ENCODE assay signal across 9 cellular contexts in the genomic region with DNA sequence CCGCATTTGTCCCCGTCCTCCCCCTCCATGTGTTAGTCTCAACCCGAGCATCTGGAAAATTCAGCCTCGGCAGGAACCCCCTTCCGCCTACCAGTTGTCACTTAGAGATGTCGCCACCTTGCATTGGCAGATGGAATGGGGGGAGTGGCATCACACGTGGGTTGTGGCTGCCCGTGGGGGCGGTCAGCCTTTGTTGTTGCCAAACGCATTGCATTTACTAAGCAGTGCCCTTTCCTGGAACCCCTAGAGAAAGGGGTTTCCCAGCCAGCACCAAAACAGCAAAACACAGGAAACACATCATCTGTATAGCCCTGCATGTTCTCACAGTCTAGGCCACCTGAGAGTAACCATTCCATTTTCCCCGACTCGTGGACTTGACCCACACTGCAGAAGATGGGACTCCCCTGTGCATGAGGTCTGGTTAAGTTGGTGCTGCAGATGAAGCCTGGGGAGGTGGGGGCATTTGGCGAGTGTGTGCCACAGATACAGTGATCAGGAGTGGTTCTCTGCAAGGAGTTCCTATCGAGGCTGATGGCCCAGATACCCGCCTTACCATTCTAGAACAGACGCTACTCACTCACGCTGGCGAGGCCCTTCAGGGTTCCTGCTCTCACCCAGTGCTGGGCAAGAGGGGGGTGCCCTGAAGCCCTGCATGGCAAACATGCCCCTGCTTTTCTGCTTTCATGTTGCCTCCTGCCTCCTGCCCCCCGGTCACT. TPM values are rescaled to one million over a fixed set of nuclear protein-coding genes. Genes with fewer than 3 reads are reported as not detected.
DNase-seq lines count a peak whose midpoint lies in the region; ATAC-seq and TF ChIP-seq lines count a peak whose summit lies in the region.
"Had no signal": no experiment of that assay in that cellular context is flagged by ENCODE, and none has a peak within 500 bp of the region (broad histone marks: within the 10 kb centered on the region; RNA-seq: fewer than 3 reads in every experiment).

No MANE protein-coding gene starts in this region.

- 66 to 72% methylated on average over 19 of the region's 19 CpGs for WGBS in lower leg skin, 2 donors

- TF ChIP-seq CTCF in WTC11 (IDR thresholded peaks at IDR 0.05) (no peak), lower leg skin (IDR thresholded peaks at IDR 0.05) (no peak), Caco-2 (IDR thresholded peaks at IDR 0.05; ENCODE audit: insufficient read depth in 1 of 2, low read depth in 1 of 2, low read length in 1 of 2, severe bottlenecking in 1 of 2, unreplicated experiment in 1 of 2) (no peak)

- H3K4me3 ChIP-seq in lower leg skin (ENCODE audit: low read depth, poor library complexity, severe bottlenecking), result no peak overlapping the region
- H3K4me3 ChIP-seq in Caco-2 (ENCODE audit: low read depth, low read length), result no peak overlapping the region

- peak overlapping the region; percentile 99 to 100 (median 100) for H3K27ac Mint-ChIP-seq in immature natural killer cell
- no peak overlapping the region for H3K27ac Mint-ChIP-seq in WTC11
- no peak overlapping the region for H3K27ac Mint-ChIP-seq in Caco-2 (ENCODE audit: unreplicated experiment)

- H3K9me3 Mint-ChIP-seq in immature natural killer cell (no peaks in the 10 kb centered on the region), WTC11 (no peaks in the 10 kb centered on the region), Caco-2 (ENCODE audit: unreplicated experiment) (no peaks in the 10 kb centered on the region)

- CTCF ChIA-PET in WTC11 (lab: Charles Lee) (interaction anchor here (1.4 kb wide), 1 partner anchor 61 kb away, joined by 4 read pairs; no protein-coding TSS in a partner anchor), Caco-2 (lab: Charles Lee) (no interaction called here)

- no peaks in the 10 kb centered on the region; the same call in none of the 2 replicates for H3K36me3 ChIP-seq in Caco-2 (ENCODE audit: control insufficient read depth, insufficient read depth, low read length)

- no peaks in the 10 kb centered on the region for H3K27me3 ChIP-seq in Caco-2 (replicated peaks; ENCODE audit: control insufficient read depth, insufficient read depth, low read length)

- peak; percentile 83 for DNase-seq in activated T-cell treated with anti-CD3 and anti-CD28 coated beads for 24 hours (ENCODE audit: low read depth)
- DNase-seq in immature natural killer cell, result peak; percentile 98 to 99 (median 98)
- peak; percentile 89 to 92 for DNase-seq in stimulated activated CD8-positive, alpha-beta memory T cell treated with anti-CD3 and anti-CD28 coated beads, Interleukin-15, amount 100 ng/mL, for 48 hours (ENCODE audit: low read depth in 2 of 2)
- DNase-seq in sciatic nerve (ENCODE audit: low spot score), result no peak
- no peak for DNase-seq in WTC11 (ENCODE audit: low spot score)
- DNase-seq in lower leg skin (ENCODE audit: low spot score in 2 of 2), result no peak
- no peak for DNase-seq in Caco-2
- DNase-seq: GF-D8 had no signal

- no peak for TF ChIP-seq POLR2A in lower leg skin (IDR thresholded peaks at IDR 0.05)

- peaks cover 15 to 29% (median 21%) of the 10 kb centered on the region in 3 donors for H3K27me3 Mint-ChIP-seq in immature natural killer cell (ENCODE audit: low read depth in 3 of 3)
- no peaks in the 10 kb centered on the region for H3K27me3 Mint-ChIP-seq in WTC11 (ENCODE audit: low read depth)
- no peaks in the 10 kb centered on the region for H3K27me3 Mint-ChIP-seq in Caco-2 (ENCODE audit: insufficient read depth, unreplicated experiment)

- BruUV-seq in Caco-2 (replicated peaks; lab: Mats Ljungman, UMichigan), result no TSS peak

- no peaks in the 10 kb centered on the region for H3K9me3 ChIP-seq in Caco-2

- ATAC-seq in HG02610 (IDR thresholded peaks at IDR 0.05; ENCODE audit: unreplicated experiment) (peak; percentile 40), sciatic nerve (no peak), WTC11 (no peak)

- intact Hi-C loops in sciatic nerve (cut with DNase I) (no loop called here), lower leg skin (cut with DNase I; ENCODE audit: low total_unique reads) (no loop called here), Caco-2 (cut with micrococcal nuclease; ENCODE audit: unreplicated experiment) (no loop called here)

- no peaks in the 10 kb centered on the region for H3K4me1 ChIP-seq in Caco-2

- peak overlapping the region; percentile 82 to 95 (median 89) for H3K4me3 Mint-ChIP-seq in immature natural killer cell
- H3K4me3 Mint-ChIP-seq in WTC11, result no peak overlapping the region
- no peak overlapping the region for H3K4me3 Mint-ChIP-seq in Caco-2 (ENCODE audit: unreplicated experiment)

- POLR2A ChIA-PET in WTC11 (lab: Charles Lee), result no interaction called here
- POLR2A ChIA-PET in Caco-2 (lab: Charles Lee), result no interaction called here

- peaks cover 5 to 21% (median 9%) of the 10 kb centered on the region in 3 donors for H3K36me3 Mint-ChIP-seq in immature natural killer cell
- H3K36me3 Mint-ChIP-seq in WTC11, result peaks cover 35% of the 10 kb centered on the region
- peaks cover 82% of the 10 kb centered on the region for H3K36me3 Mint-ChIP-seq in Caco-2 (ENCODE audit: insufficient read depth, unreplicated experiment)

- H3K4me1 Mint-ChIP-seq in immature natural killer cell (peaks cover 69 to 78% of the 10 kb centered on the region in 2 donors), WTC11 (no peaks in the 10 kb centered on the region), Caco-2 (ENCODE audit: low read depth, unreplicated experiment) (no peaks in the 10 kb centered on the region)

TF ChIP-seq in WTC11, 78 proteins besides CTCF, POLR2A, EP300 and RAD21:
- TF ChIP-seq NR1H2 (CRISPR knock-in tag; IDR thresholded peaks at IDR 0.05), result no peak

RNA-seq across cellular contexts. Expression of gene TMED1, which starts 38.3 kb away (rescaled TPM):
- polyA plus RNA-seq in immature natural killer cell, result 100 to 1,000 TPM in 1 of 3 donors, 10 to 100 TPM in 2; 60.1 to 103 (median 88.5) TPM
- total RNA-seq in sciatic nerve (20.0 TPM), WTC11 (2021) (28.5 to 40.9 TPM (median 40.6 TPM) in 3 replicates), lower leg skin (10 to 100 TPM; 14.4 to 34.9 (median 26.5) TPM), Caco-2 (2022) (38.2 and 41.4 TPM in 2 replicates)

RNA-seq across cellular contexts. Expression of gene C19orf38, which starts 50.5 kb away (rescaled TPM):
- polyA plus RNA-seq in immature natural killer cell, result 1 to 10 TPM; 1.2 to 5.6 (median 3.3) TPM
- total RNA-seq in sciatic nerve, result 2.7 TPM
- total RNA-seq in WTC11 (2021), result 0.23 TPM in 1 of 3 replicates, not detected in the others
- total RNA-seq in lower leg skin, result under 1 TPM in 2 of 4 donors, not detected in 2; 0.42 to 0.91 TPM
- total RNA-seq in Caco-2 (2022), result 0.61 and 1.1 TPM in 2 replicates

Comparison
In these comparisons a context has a peak if more than half of its experiments do, and no peak if none do; other contexts are left out.
1. DNase-seq: peak in activated T-cell treated with anti-CD3 and anti-CD28 coated beads for 24 hours (single experiment), immature natural killer cell (3 of 3) and stimulated activated CD8-positive, alpha-beta memory T cell treated with anti-CD3 and anti-CD28 coated beads, Interleukin-15, amount 100 ng/mL, for 48 hours (2 of 2); none in sciatic nerve (single experiment), WTC11 (single experiment), lower leg skin (0 of 2) and Caco-2 (0 of 2).
2. H3K27ac Mint-ChIP-seq: peak in immature natural killer cell (6 of 6); none in WTC11 (single experiment) and Caco-2 (single experiment).
3. H3K4me3 Mint-ChIP-seq: peak in immature natural killer cell (5 of 5); none in WTC11 (single experiment) and Caco-2 (single experiment).